1 cellular context compared by ENCODE assay signal in the genomic region with DNA sequence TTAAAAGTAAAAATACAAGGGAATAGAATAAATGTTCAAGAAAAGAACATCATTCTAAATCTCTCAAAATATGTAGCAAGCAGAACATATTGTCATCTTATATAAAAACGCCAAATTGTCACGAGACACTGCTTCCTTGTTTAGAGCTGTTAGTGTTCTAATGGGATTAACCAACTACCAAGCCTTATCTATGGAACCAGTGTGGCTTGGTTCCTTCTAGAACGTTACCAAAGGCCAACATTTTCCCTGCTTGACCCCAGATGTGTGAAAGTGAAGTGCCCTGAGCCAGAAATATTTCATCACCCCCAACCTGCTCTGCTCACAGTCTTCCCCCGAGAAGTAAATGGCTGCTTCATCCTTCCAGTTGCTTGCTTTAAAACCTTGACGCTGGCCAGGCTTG.
TF ChIP-seq lines count a peak whose summit lies in the region.

No MANE protein-coding gene starts in this region.

TF ChIP-seq in K562, 482 proteins besides CTCF, POLR2A, EP300 and RAD21 (continued from another document):
- TF ChIP-seq, protein P1, sequence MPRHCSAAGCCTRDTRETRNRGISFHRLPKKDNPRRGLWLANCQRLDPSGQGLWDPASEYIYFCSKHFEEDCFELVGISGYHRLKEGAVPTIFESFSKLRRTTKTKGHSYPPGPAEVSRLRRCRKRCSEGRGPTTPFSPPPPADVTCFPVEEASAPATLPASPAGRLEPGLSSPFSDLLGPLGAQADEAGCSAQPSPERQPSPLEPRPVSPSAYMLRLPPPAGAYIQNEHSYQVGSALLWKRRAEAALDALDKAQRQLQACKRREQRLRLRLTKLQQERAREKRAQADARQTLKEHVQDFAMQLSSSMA (CRISPR knock-in tag; IDR thresholded peaks at IDR 0.05): no peak
- no peak for TF ChIP-seq ZNF696 (CRISPR knock-in tag; conservative IDR thresholded peaks at IDR 0.05)
- TF ChIP-seq, protein P2, sequence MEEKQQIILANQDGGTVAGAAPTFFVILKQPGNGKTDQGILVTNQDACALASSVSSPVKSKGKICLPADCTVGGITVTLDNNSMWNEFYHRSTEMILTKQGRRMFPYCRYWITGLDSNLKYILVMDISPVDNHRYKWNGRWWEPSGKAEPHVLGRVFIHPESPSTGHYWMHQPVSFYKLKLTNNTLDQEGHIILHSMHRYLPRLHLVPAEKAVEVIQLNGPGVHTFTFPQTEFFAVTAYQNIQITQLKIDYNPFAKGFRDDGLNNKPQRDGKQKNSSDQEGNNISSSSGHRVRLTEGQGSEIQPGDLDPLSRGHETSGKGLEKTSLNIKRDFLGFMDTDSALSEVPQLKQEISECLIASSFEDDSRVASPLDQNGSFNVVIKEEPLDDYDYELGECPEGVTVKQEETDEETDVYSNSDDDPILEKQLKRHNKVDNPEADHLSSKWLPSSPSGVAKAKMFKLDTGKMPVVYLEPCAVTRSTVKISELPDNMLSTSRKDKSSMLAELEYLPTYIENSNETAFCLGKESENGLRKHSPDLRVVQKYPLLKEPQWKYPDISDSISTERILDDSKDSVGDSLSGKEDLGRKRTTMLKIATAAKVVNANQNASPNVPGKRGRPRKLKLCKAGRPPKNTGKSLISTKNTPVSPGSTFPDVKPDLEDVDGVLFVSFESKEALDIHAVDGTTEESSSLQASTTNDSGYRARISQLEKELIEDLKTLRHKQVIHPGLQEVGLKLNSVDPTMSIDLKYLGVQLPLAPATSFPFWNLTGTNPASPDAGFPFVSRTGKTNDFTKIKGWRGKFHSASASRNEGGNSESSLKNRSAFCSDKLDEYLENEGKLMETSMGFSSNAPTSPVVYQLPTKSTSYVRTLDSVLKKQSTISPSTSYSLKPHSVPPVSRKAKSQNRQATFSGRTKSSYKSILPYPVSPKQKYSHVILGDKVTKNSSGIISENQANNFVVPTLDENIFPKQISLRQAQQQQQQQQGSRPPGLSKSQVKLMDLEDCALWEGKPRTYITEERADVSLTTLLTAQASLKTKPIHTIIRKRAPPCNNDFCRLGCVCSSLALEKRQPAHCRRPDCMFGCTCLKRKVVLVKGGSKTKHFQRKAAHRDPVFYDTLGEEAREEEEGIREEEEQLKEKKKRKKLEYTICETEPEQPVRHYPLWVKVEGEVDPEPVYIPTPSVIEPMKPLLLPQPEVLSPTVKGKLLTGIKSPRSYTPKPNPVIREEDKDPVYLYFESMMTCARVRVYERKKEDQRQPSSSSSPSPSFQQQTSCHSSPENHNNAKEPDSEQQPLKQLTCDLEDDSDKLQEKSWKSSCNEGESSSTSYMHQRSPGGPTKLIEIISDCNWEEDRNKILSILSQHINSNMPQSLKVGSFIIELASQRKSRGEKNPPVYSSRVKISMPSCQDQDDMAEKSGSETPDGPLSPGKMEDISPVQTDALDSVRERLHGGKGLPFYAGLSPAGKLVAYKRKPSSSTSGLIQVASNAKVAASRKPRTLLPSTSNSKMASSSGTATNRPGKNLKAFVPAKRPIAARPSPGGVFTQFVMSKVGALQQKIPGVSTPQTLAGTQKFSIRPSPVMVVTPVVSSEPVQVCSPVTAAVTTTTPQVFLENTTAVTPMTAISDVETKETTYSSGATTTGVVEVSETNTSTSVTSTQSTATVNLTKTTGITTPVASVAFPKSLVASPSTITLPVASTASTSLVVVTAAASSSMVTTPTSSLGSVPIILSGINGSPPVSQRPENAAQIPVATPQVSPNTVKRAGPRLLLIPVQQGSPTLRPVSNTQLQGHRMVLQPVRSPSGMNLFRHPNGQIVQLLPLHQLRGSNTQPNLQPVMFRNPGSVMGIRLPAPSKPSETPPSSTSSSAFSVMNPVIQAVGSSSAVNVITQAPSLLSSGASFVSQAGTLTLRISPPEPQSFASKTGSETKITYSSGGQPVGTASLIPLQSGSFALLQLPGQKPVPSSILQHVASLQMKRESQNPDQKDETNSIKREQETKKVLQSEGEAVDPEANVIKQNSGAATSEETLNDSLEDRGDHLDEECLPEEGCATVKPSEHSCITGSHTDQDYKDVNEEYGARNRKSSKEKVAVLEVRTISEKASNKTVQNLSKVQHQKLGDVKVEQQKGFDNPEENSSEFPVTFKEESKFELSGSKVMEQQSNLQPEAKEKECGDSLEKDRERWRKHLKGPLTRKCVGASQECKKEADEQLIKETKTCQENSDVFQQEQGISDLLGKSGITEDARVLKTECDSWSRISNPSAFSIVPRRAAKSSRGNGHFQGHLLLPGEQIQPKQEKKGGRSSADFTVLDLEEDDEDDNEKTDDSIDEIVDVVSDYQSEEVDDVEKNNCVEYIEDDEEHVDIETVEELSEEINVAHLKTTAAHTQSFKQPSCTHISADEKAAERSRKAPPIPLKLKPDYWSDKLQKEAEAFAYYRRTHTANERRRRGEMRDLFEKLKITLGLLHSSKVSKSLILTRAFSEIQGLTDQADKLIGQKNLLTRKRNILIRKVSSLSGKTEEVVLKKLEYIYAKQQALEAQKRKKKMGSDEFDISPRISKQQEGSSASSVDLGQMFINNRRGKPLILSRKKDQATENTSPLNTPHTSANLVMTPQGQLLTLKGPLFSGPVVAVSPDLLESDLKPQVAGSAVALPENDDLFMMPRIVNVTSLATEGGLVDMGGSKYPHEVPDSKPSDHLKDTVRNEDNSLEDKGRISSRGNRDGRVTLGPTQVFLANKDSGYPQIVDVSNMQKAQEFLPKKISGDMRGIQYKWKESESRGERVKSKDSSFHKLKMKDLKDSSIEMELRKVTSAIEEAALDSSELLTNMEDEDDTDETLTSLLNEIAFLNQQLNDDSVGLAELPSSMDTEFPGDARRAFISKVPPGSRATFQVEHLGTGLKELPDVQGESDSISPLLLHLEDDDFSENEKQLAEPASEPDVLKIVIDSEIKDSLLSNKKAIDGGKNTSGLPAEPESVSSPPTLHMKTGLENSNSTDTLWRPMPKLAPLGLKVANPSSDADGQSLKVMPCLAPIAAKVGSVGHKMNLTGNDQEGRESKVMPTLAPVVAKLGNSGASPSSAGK (IDR thresholded peaks at IDR 0.05): no peak
- peak; percentile 35; the same call in 1 of the 2 replicates for TF ChIP-seq DPF2 (IDR thresholded peaks at IDR 0.05)
- no peak for TF ChIP-seq HDAC6 (IDR thresholded peaks at IDR 0.05; ENCODE audit: low read depth, low read length)
- TF ChIP-seq HDAC3 (IDR thresholded peaks at IDR 0.05; ENCODE audit: borderline replicate concordance, partially characterized antibody): no peak
- TF ChIP-seq COPS2 (conservative IDR thresholded peaks at IDR 0.05): no peak
- no peak for TF ChIP-seq NR2C2 (CRISPR knock-in tag; IDR thresholded peaks at IDR 0.05)
- TF ChIP-seq NR2C2 (tag; IDR thresholded peaks at IDR 0.05): peak; percentile 31; the same call in 1 of the 2 replicates
- TF ChIP-seq RBM34 (IDR thresholded peaks at IDR 0.05; ENCODE audit: borderline replicate concordance, insufficient read depth, low read length): no peak
- no peak for TF ChIP-seq RFX7 (CRISPR knock-in tag; IDR thresholded peaks at IDR 0.05)
- no peak for TF ChIP-seq PRPF4 (IDR thresholded peaks at IDR 0.05; ENCODE audit: insufficient read depth, low read depth, low read length, poor library complexity, severe bottlenecking)
